ENCODE assay signal across 9 cellular contexts in genomic region chr3:155232605-155233004, GRCh38.
A peak's percentile ranks its signal among the peaks of the same experiment; 100 is the strongest.
DNase-seq lines count a peak whose midpoint lies in the region; ATAC-seq, FAIRE-seq and TF ChIP-seq lines count a peak whose summit lies in the region.
"Had no signal": no experiment of that assay in that cellular context is flagged by ENCODE, and none has a peak within 500 bp of the region (broad histone marks: within the 10 kb centered on the region; RNA-seq: fewer than 3 reads in every experiment).

No MANE protein-coding gene starts in this region.

- H4K20me1 ChIP-seq in BLaER1 (no peaks in the 10 kb centered on the region), H9 (ENCODE audit: control insufficient read depth, insufficient read depth, insufficient read length) (no peaks in the 10 kb centered on the region)

- peak overlapping the region; percentile 77 for H3K27ac ChIP-seq in BLaER1
- no peak overlapping the region for H3K27ac ChIP-seq in H9 (ENCODE audit: insufficient read length, low read depth, low read length)

- no peak overlapping the region for H4K91ac ChIP-seq in H9 (ENCODE audit: insufficient read length, low read depth, low read length)

- H3K9ac ChIP-seq in BLaER1: no peak overlapping the region; the same call in 1 of the 2 replicates
- H3K9ac ChIP-seq in H9 (ENCODE audit: extremely low read depth, insufficient read length, low read length): no peak overlapping the region

- H3K18ac ChIP-seq in H9 (ENCODE audit: insufficient read length, low read depth, low read length): no peak overlapping the region

- no peak overlapping the region for H4K5ac ChIP-seq in H9 (ENCODE audit: insufficient read length, low read depth, low read length)

- no peaks in the 10 kb centered on the region for H3K27me3 ChIP-seq in BLaER1
- no peaks in the 10 kb centered on the region for H3K27me3 ChIP-seq in MG63
- no peaks in the 10 kb centered on the region for H3K27me3 ChIP-seq in H9 (ENCODE audit: insufficient read depth, low read length)

- H3K4me2 ChIP-seq in BLaER1: peak overlapping the region; percentile 71
- H3K4me2 ChIP-seq in H9 (ENCODE audit: insufficient read depth, insufficient read length, low read length): no peak overlapping the region

- H3K23me2 ChIP-seq in H9 (ENCODE audit: insufficient read length, low read depth, low read length, poor library complexity, severe bottlenecking): no peaks in the 10 kb centered on the region

- no peak overlapping the region for H2BK5ac ChIP-seq in H9 (ENCODE audit: insufficient read length, low read length)

- H3K79me1 ChIP-seq in H9 (ENCODE audit: insufficient read depth, low read depth, low read length, poor library complexity, severe bottlenecking): no peaks in the 10 kb centered on the region

- H3K4me1 ChIP-seq in BLaER1: peaks cover 66% of the 10 kb centered on the region
- no peaks in the 10 kb centered on the region for H3K4me1 ChIP-seq in H9 (ENCODE audit: insufficient read depth, low read length)

- H2BK120ac ChIP-seq in H9 (ENCODE audit: low read depth, low read length, poor library complexity, severe bottlenecking): no peak overlapping the region

- H2BK12ac ChIP-seq in H9 (ENCODE audit: insufficient read length, low read depth, low read length): no peak overlapping the region

- H3K4me3 Mint-ChIP-seq in H9: no peak overlapping the region
- H3K4me3 Mint-ChIP-seq: effector memory CD8-positive, alpha-beta T cell had no signal

- H2AK5ac ChIP-seq in H9 (ENCODE audit: insufficient read length, low read length): no peak overlapping the region

- no peak overlapping the region for H3K27ac Mint-ChIP-seq in H9
- H3K27ac Mint-ChIP-seq: effector memory CD8-positive, alpha-beta T cell had no signal

- no peak overlapping the region for H2AFZ ChIP-seq in H9 (ENCODE audit: low read length)

- H3K36me3 ChIP-seq in BLaER1 (no peaks in the 10 kb centered on the region), MG63 (no peaks in the 10 kb centered on the region)

- no peak overlapping the region for H3K4ac ChIP-seq in H9 (ENCODE audit: low read depth, low read length)

- no peak overlapping the region for H3T11ph ChIP-seq in H9 (ENCODE audit: low read length)

- DNase-seq in MG63 (peak; percentile 84), epidermal melanocyte (ENCODE audit: insufficient read length, low spot score) (peak; percentile 17), occipital lobe (lab: John Stamatoyannopoulos, UW) (peak; percentile 5), NCI-H1417 treated with DMSO at 0.1 percent for 48 hours (lab: John Stamatoyannopoulos, UW) (no peak), GM12891 (ENCODE audit: insufficient read length, low spot score) (no peak), H9 (no peak)
- DNase-seq: effector memory CD8-positive, alpha-beta T cell had no signal

- H3K9me3 ChIP-seq in BLaER1: peaks cover 25% of the 10 kb centered on the region; the same call in 1 of the 2 replicates
- H3K9me3 ChIP-seq in MG63: no peaks in the 10 kb centered on the region
- no peaks in the 10 kb centered on the region for H3K9me3 ChIP-seq in H9 (ENCODE audit: control insufficient read depth, low read depth, low read length)

- H2BK20ac ChIP-seq in H9 (ENCODE audit: low read depth, low read length, poor library complexity, severe bottlenecking): no peak overlapping the region

- TF ChIP-seq POLR2A in GM12891 (IDR thresholded peaks at IDR 0.05; ENCODE audit: low read depth, low read length): no peak

- no peak overlapping the region for H4K8ac ChIP-seq in H9 (replicated peaks; ENCODE audit: insufficient read length, low read depth, low read length)

- no peaks in the 10 kb centered on the region for H3K79me2 ChIP-seq in H9 (ENCODE audit: insufficient read depth, low read length)

- no peak overlapping the region for H3K14ac ChIP-seq in H9 (ENCODE audit: insufficient read depth, low read length)

- peaks cover 0 to 2% (median 0%) of the 10 kb centered on the region in 3 experiments; a peak in 1 of 7 replicates for H3K36me3 Mint-ChIP-seq in H9 (ENCODE audit: insufficient read depth in 1 of 3, low read depth in 3 of 3)

- H3K27me3 Mint-ChIP-seq in H9 (ENCODE audit: low read depth): no peaks in the 10 kb centered on the region
- H3K27me3 Mint-ChIP-seq: effector memory CD8-positive, alpha-beta T cell had no signal

- ATAC-seq in GM21529 (IDR thresholded peaks at IDR 0.05; ENCODE audit: unreplicated experiment): no peak
- ATAC-seq: effector memory CD8-positive, alpha-beta T cell had no signal

- no CpG with 5 or more reads among the region's 3 CpGs for WGBS in H9 (ENCODE audit: extremely low coverage, insufficient read length, low lambda C conversion rate)

- no peak for TF ChIP-seq CTCF in H9 (conservative IDR thresholded peaks at IDR 0.05)

- no peak overlapping the region for H3K56ac ChIP-seq in H9 (ENCODE audit: insufficient read length, low read depth, low read length)

- no peaks in the 10 kb centered on the region for H3K9me3 Mint-ChIP-seq in H9

- no peaks in the 10 kb centered on the region for H3K4me1 Mint-ChIP-seq in H9

- no peak overlapping the region for H2BK15ac ChIP-seq in H9 (ENCODE audit: low read depth, low read length)

- no peak for FAIRE-seq in GM12891 (lab: Jason Lieb, UNC)

- H3K4me3 ChIP-seq in BLaER1 (no peak overlapping the region), MG63 (no peak overlapping the region)

- no peak overlapping the region for H3K23ac ChIP-seq in H9 (ENCODE audit: insufficient read length, low read depth, low read length)

TF ChIP-seq in GM12891, 5 proteins besides CTCF, POLR2A, EP300 and RAD21:
- no peak for TF ChIP-seq SPI1 (IDR thresholded peaks at IDR 0.05; ENCODE audit: low read depth, low read length)
- no peak for TF ChIP-seq POU2F2 (IDR thresholded peaks at IDR 0.05; ENCODE audit: low read depth, low read length)
- TF ChIP-seq TAF1 (IDR thresholded peaks at IDR 0.05; ENCODE audit: low read depth, low read length): no peak
- TF ChIP-seq POLR2AphosphoS5 (IDR thresholded peaks at IDR 0.05; ENCODE audit: low read depth, low read length): no peak
- TF ChIP-seq PAX5 (IDR thresholded peaks at IDR 0.05; ENCODE audit: insufficient read depth, low read length, severe bottlenecking): no peak

Comparison
In these comparisons a context has a peak if more than half of its experiments do, and no peak if none do; other contexts are left out.
1. DNase-seq: peak in MG63 (single experiment), epidermal melanocyte (single experiment) and occipital lobe (single experiment); none in NCI-H1417 treated with DMSO at 0.1 percent for 48 hours (single experiment), GM12891 (single experiment) and H9 (single experiment).